Comparison of ENCODE assay signal across 10 cellular contexts in genomic region chr2:225025917-225026571, GRCh38. TPM values are rescaled to one million over a fixed set of nuclear protein-coding genes. Genes with fewer than 3 reads are reported as not detected.
DNase-seq lines count a peak whose midpoint lies in the region; FAIRE-seq and TF ChIP-seq lines count a peak whose summit lies in the region.
"Had no signal": no experiment of that assay in that cellular context is flagged by ENCODE, and none has a peak within 500 bp of the region (broad histone marks: within the 10 kb centered on the region; RNA-seq: fewer than 3 reads in every experiment).

No MANE protein-coding gene starts in this region.

- no peaks in the 10 kb centered on the region for H3K36me3 ChIP-seq in astrocyte (ENCODE audit: insufficient read depth, low read length)
- H3K36me3 ChIP-seq: adrenal gland had no signal

- H3K4me3 ChIP-seq in astrocyte (ENCODE audit: insufficient read depth, low read depth, low read length) = no peak overlapping the region
- H3K4me3 ChIP-seq: adrenal gland had no signal

- in situ Hi-C loops in GM13977 (cut with MboI; ENCODE audit: low pct_unique_long_range_greater_than_20kb, low sequenced_read_pairs, unreplicated experiment) = no loop called here

- H3K4me1 ChIP-seq in astrocyte (ENCODE audit: insufficient read depth, low read length) = peaks cover 8% of the 10 kb centered on the region

- FAIRE-seq in astrocyte (lab: Jason Lieb, UNC) = peak; percentile 73

- no peaks in the 10 kb centered on the region for H3K36me3 Mint-ChIP-seq in astrocyte (ENCODE audit: low read depth, unreplicated experiment)
- H3K36me3 Mint-ChIP-seq in nephron progenitor cell (ENCODE audit: low read depth) = no peaks in the 10 kb centered on the region
- H3K36me3 Mint-ChIP-seq in progenitor cell of endocrine pancreas (ENCODE audit: insufficient read depth) = no peaks in the 10 kb centered on the region

- no peak overlapping the region for H2AFZ ChIP-seq in astrocyte (ENCODE audit: low read depth, low read length)

- H3K27ac Mint-ChIP-seq in astrocyte (ENCODE audit: unreplicated experiment) (peak overlapping the region; percentile 73), nephron progenitor cell (peak overlapping the region; percentile 65), progenitor cell of endocrine pancreas (no peak overlapping the region)

- no peaks in the 10 kb centered on the region for H3K9me3 ChIP-seq in astrocyte (ENCODE audit: insufficient read depth, low read depth, low read length)
- H3K9me3 ChIP-seq: adrenal gland had no signal

- H3K4me1 Mint-ChIP-seq in astrocyte (ENCODE audit: low read depth, unreplicated experiment) (peaks cover 9% of the 10 kb centered on the region), nephron progenitor cell (peaks cover 4% of the 10 kb centered on the region), progenitor cell of endocrine pancreas (ENCODE audit: low read depth) (peaks cover 13% of the 10 kb centered on the region)

- DNase-seq in EH (ENCODE audit: low read depth) = peak; percentile 93
- peak; percentile 92 for DNase-seq in M059J (ENCODE audit: low read depth)
- peak; percentile 92 for DNase-seq in astrocyte (ENCODE audit: low read depth)
- no peak for DNase-seq in nephron progenitor cell
- no peak for DNase-seq in NCI-H1417 treated with DMSO at 0.1 percent for 48 hours (lab: John Stamatoyannopoulos, UW)
- no peak for DNase-seq in DMS79 treated with DMSO at 0.1 percent for 48 hours (lab: John Stamatoyannopoulos, UW)
- DNase-seq in progenitor cell of endocrine pancreas (ENCODE audit: low spot score, unreplicated experiment) = no peak
- DNase-seq in GM13977 (ENCODE audit: low spot score) = no peak
- DNase-seq: NCI-H2171 had no signal

- peak overlapping the region; percentile 37 for H3K4me3 Mint-ChIP-seq in astrocyte (ENCODE audit: unreplicated experiment)
- H3K4me3 Mint-ChIP-seq in nephron progenitor cell = no peak overlapping the region
- H3K4me3 Mint-ChIP-seq in progenitor cell of endocrine pancreas (ENCODE audit: low read depth) = no peak overlapping the region

- TF ChIP-seq CTCF in astrocyte (IDR thresholded peaks at IDR 0.05; ENCODE audit: insufficient read depth, low read depth, low read length) (no peak), nephron progenitor cell (IDR thresholded peaks at IDR 0.05) (no peak), progenitor cell of endocrine pancreas (IDR thresholded peaks at IDR 0.05; ENCODE audit: unreplicated experiment) (no peak), GM13977 (IDR thresholded peaks at IDR 0.05; ENCODE audit: extremely low read depth, insufficient read depth, missing control alignments) (no peak)

- H3K4me2 ChIP-seq in astrocyte (ENCODE audit: low read length) = peak overlapping the region; percentile 29

- H3K27me3 ChIP-seq in astrocyte (ENCODE audit: insufficient read depth, low read length) = no peaks in the 10 kb centered on the region
- H3K27me3 ChIP-seq: adrenal gland had no signal

- H3K9me3 Mint-ChIP-seq in astrocyte (ENCODE audit: unreplicated experiment) (no peaks in the 10 kb centered on the region), nephron progenitor cell (no peaks in the 10 kb centered on the region), progenitor cell of endocrine pancreas (ENCODE audit: low read depth) (peaks cover 2% of the 10 kb centered on the region)

- peak overlapping the region; percentile 3 for H3K27ac ChIP-seq in astrocyte (ENCODE audit: low read depth, low read length)

- H3K27me3 Mint-ChIP-seq in astrocyte (ENCODE audit: low read depth, unreplicated experiment) (no peaks in the 10 kb centered on the region), nephron progenitor cell (ENCODE audit: low read depth, poor library complexity) (peaks cover 5% of the 10 kb centered on the region), progenitor cell of endocrine pancreas (peaks cover 13% of the 10 kb centered on the region)

- H4K20me1 ChIP-seq in astrocyte (ENCODE audit: insufficient read depth, low read length) = peaks cover 4% of the 10 kb centered on the region

- no peak overlapping the region for H3K9ac ChIP-seq in astrocyte (ENCODE audit: low read length)

- peaks cover 55% of the 10 kb centered on the region for H3K79me2 ChIP-seq in astrocyte (ENCODE audit: insufficient read depth, low read length)

RNA-seq across cellular contexts. Expression of gene DOCK10, which starts 16.2 kb away (rescaled TPM):
- total RNA-seq in M059J (2014; rRNA removed; shearing (Covaris generic)) = 25.3 and 34.5 TPM in 2 replicates
- 6.3 and 7.7 TPM in 2 replicates for total RNA-seq in astrocyte
- total RNA-seq in progenitor cell of endocrine pancreas = 3.6 and 4.6 TPM in 2 replicates

Comparison
In these comparisons a context has a peak if more than half of its experiments do, and no peak if none do; other contexts are left out.
1. DNase-seq: peak in EH (single experiment), M059J (single experiment) and astrocyte (single experiment); none in nephron progenitor cell (single experiment), NCI-H1417 treated with DMSO at 0.1 percent for 48 hours (single experiment), DMS79 treated with DMSO at 0.1 percent for 48 hours (single experiment), progenitor cell of endocrine pancreas (single experiment) and GM13977 (single experiment).